Comparison of ENCODE assay signal across 8 cellular contexts in the genomic region with DNA sequence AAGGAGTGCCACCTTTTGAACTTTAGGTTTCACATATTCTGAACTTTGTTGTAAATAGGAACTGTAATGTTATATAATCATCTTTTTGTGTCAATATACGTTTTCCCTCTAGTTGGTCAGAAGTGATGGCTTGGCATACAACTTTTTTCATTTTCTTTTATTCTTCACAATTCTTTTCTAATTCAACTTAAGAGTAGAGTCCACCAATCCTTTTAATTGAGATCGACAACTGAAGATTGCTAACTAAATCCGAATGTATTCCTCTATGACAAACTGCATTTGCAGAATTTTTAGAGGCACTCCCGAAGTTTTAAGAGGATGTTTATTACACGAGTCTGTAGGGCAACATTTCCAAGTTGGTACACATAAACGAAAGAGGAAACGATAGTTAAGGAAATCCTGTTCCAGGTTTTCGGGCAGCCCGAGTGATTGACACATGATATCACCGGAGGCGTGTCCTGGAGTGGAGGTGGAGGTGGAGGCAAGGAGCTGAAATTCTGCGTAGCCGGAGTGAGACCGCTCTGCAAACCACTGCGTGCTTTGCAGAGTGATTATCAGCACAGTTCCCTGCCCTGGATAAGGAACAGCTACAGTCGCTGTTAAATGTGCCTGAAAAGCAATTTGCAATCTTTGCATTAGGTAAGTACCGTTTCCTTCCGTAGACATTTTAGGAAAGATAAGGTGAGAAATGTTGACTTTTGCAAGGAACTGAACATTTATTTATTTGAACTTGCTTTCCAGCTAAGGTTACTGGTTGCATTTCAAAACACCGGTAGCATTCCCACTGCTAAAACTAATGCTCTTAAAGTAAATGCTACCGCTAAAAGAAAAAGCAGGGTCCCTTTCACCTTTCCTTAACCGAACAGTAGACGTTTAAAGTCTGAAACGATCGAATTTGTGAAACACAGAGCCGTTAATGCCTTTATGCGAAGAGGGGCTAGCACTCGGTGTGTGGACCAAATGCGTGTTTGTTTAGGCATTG. TPM values are rescaled to one million over a fixed set of nuclear protein-coding genes. Genes with fewer than 3 reads are reported as not detected.
DNase-seq lines count a peak whose midpoint lies in the region; ATAC-seq and TF ChIP-seq lines count a peak whose summit lies in the region.

A gene with protein sequence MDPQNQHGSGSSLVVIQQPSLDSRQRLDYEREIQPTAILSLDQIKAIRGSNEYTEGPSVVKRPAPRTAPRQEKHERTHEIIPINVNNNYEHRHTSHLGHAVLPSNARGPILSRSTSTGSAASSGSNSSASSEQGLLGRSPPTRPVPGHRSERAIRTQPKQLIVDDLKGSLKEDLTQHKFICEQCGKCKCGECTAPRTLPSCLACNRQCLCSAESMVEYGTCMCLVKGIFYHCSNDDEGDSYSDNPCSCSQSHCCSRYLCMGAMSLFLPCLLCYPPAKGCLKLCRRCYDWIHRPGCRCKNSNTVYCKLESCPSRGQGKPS (plus strand): TSS at position 502 of the 982 bp plus-strand sequence. CDS start 4,797 bp downstream, outside the sequence.

- no peaks in the 10 kb centered on the region for H3K9me3 ChIP-seq in Karpas-422 (ENCODE audit: low read length)

- no peak within 1 kb of the TSS for H2AFZ ChIP-seq in Karpas-422 (ENCODE audit: low read length)

- no peaks in the 10 kb centered on the region for H3K27me3 ChIP-seq in Karpas-422 (ENCODE audit: low read length)

- TF ChIP-seq CTCF in astrocyte of the cerebellum (IDR thresholded peaks at IDR 0.05; ENCODE audit: low read depth, low read length, missing control alignments): no peak

- no peaks in the 10 kb centered on the region for H3K79me2 ChIP-seq in Karpas-422 (ENCODE audit: low read length)

- H3K4me1 ChIP-seq in Karpas-422 (ENCODE audit: low read length): peaks cover 3% of the 10 kb centered on the region; the same call in 1 of the 2 replicates

- no peaks in the 10 kb centered on the region for H3K36me3 ChIP-seq in Karpas-422 (ENCODE audit: insufficient read depth, low read length)

- ATAC-seq in GM18502 (IDR thresholded peaks at IDR 0.05; ENCODE audit: poor library complexity, unreplicated experiment) (peak; percentile 57), HG02970 (IDR thresholded peaks at IDR 0.05; ENCODE audit: low FRiP score, unreplicated experiment) (peak; percentile 27)

- no peak within 1 kb of the TSS for H3K9ac ChIP-seq in Karpas-422 (ENCODE audit: low read length)

- H3K4me3 ChIP-seq in astrocyte of the cerebellum (ENCODE audit: low read depth, low read length) (peak within 1 kb of the TSS; percentile 73), Karpas-422 (ENCODE audit: low read length) (no peak within 1 kb of the TSS)

- peak; percentile 82 for DNase-seq in NCI-H2029 (lab: John Stamatoyannopoulos, UW)
- peak; percentile 55 for DNase-seq in T-helper 9 cell
- DNase-seq in astrocyte of the cerebellum (ENCODE audit: low read depth): peak; percentile 86
- peak; percentile 77 for DNase-seq in hepatic stellate cell (ENCODE audit: low spot score)
- peak; percentile 81 for DNase-seq in pulmonary artery endothelial cell (ENCODE audit: low read depth, low spot score)
- no peak for DNase-seq in Karpas-422

- H3K27ac ChIP-seq in Karpas-422 (ENCODE audit: low read length): no peak within 1 kb of the TSS

- in situ Hi-C loops in astrocyte of the cerebellum (cut with HindIII; ENCODE audit: low sequenced_read_pairs): loop anchor here (25.0 kb wide), 1 partner anchor 266 kb away; no protein-coding TSS in a partner anchor

- H3K9me2 ChIP-seq in Karpas-422 (replicated peaks; ENCODE audit: insufficient read depth, low read length): no peaks in the 10 kb centered on the region

- H4K20me1 ChIP-seq in Karpas-422 (ENCODE audit: insufficient read depth, low read depth, low read length): no peaks in the 10 kb centered on the region

- H3K4me2 ChIP-seq in Karpas-422 (ENCODE audit: low read depth, low read length, poor library complexity, severe bottlenecking): no peak within 1 kb of the TSS

RNA-seq across cellular contexts. Expression of the gene that starts here (rescaled TPM):
- total RNA-seq in pulmonary artery endothelial cell: 20.5 and 33.1 TPM in 2 replicates
- not detected in 2 replicates for total RNA-seq in Karpas-422 (2014; rRNA removed; shearing (Covaris generic); ENCODE audit: low replicate concordance)

Comparison
In these comparisons a context has a peak if more than half of its experiments do, and no peak if none do; other contexts are left out.
1. RNA of the gene that starts here (total RNA-seq): 20.5 to 33.1 TPM in pulmonary artery endothelial cell; not detected in Karpas-422; every median in the first group is over 10 times any median in the second.